Comparison of ENCODE assay signal across 8 cellular contexts in genomic region chr13:21458816-21459701, GRCh38. TPM values are rescaled to one million over a fixed set of nuclear protein-coding genes. Genes with fewer than 3 reads are reported as not detected.
DNase-seq lines count a peak whose midpoint lies in the region; ATAC-seq and TF ChIP-seq lines count a peak whose summit lies in the region.

Gene ZDHHC20, minus strand, starts transcription at chr13:21459303. Its CDS starts 132 bp downstream, at chr13:21459171.

- H3K4me3 ChIP-seq in Caco-2 (ENCODE audit: low read depth, low read length) = peak within 1 kb of the TSS; percentile 100
- H3K4me3 ChIP-seq in PC-3 (ENCODE audit: low read length) = peak within 1 kb of the TSS; percentile 99
- peak within 1 kb of the TSS; percentile 44 for H3K4me3 ChIP-seq in mucosa of stomach (ENCODE audit: low read length)

- H2AFZ ChIP-seq in PC-3 (ENCODE audit: low read length) = peak within 1 kb of the TSS; percentile 85

- peak within 1 kb of the TSS; percentile 94 for H3K27ac Mint-ChIP-seq in Caco-2 (ENCODE audit: unreplicated experiment)
- H3K27ac Mint-ChIP-seq in activated T-cell treated with anti-CD3 and anti-CD28 coated beads, Interleukin-2, amount 50 U/mL, for 24 hours = peak within 1 kb of the TSS; percentile 92

- no peaks in the 10 kb centered on the region for H3K9me3 Mint-ChIP-seq in Caco-2 (ENCODE audit: unreplicated experiment)
- peaks cover 3% of the 10 kb centered on the region for H3K9me3 Mint-ChIP-seq in activated T-cell treated with anti-CD3 and anti-CD28 coated beads, Interleukin-2, amount 50 U/mL, for 24 hours

- intact Hi-C loops in Caco-2 (cut with micrococcal nuclease; ENCODE audit: unreplicated experiment) = no loop called here
- intact Hi-C loops in PC-3 (cut with micrococcal nuclease) = loop anchor here (2.0 to 5.0 kb wide), 3 partner anchors 38 to 162 kb away; no protein-coding TSS in a partner anchor

- H3K4me1 Mint-ChIP-seq in Caco-2 (ENCODE audit: low read depth, unreplicated experiment) = no peaks in the 10 kb centered on the region
- H3K4me1 Mint-ChIP-seq in activated T-cell treated with anti-CD3 and anti-CD28 coated beads, Interleukin-2, amount 50 U/mL, for 24 hours (ENCODE audit: low read depth) = peaks cover 39% of the 10 kb centered on the region

- CTCF ChIA-PET in Caco-2 (lab: Charles Lee) (interaction anchor here (1.0 to 1.8 kb wide), 2 partner anchors 18 to 121 kb away, joined by 3 to 7 read pairs; no protein-coding TSS in a partner anchor), PC-3 (lab: Charles Lee) (no interaction called here)

- H3K4me1 ChIP-seq in Caco-2 (peaks cover 19% of the 10 kb centered on the region), PC-3 (ENCODE audit: insufficient read depth, low read length) (peaks cover 11% of the 10 kb centered on the region; the same call in 1 of the 2 replicates), mucosa of stomach (ENCODE audit: control insufficient read depth, insufficient read depth, low read length) (peaks cover 19% of the 10 kb centered on the region)

- no peaks in the 10 kb centered on the region for H3F3A ChIP-seq in PC-3 (ENCODE audit: low read length, unreplicated experiment)

- H3K36me3 Mint-ChIP-seq in Caco-2 (ENCODE audit: insufficient read depth, unreplicated experiment) = peaks cover 6% of the 10 kb centered on the region
- H3K36me3 Mint-ChIP-seq in activated T-cell treated with anti-CD3 and anti-CD28 coated beads, Interleukin-2, amount 50 U/mL, for 24 hours (ENCODE audit: low read depth) = peaks cover 23% of the 10 kb centered on the region

- H3K27me3 Mint-ChIP-seq in Caco-2 (ENCODE audit: insufficient read depth, unreplicated experiment) = no peaks in the 10 kb centered on the region
- H3K27me3 Mint-ChIP-seq in activated T-cell treated with anti-CD3 and anti-CD28 coated beads, Interleukin-2, amount 50 U/mL, for 24 hours = no peaks in the 10 kb centered on the region

- no peaks in the 10 kb centered on the region for H3K9me2 ChIP-seq in PC-3 (replicated peaks; ENCODE audit: low read length)

- POLR2A ChIA-PET in Caco-2 (lab: Charles Lee) (interaction anchor here (0.7 to 1.4 kb wide), 3 partner anchors 9 to 283 kb away, joined by 3 to 5 read pairs (median 3); partner anchors contain the start of genes MRPL57 and SKA3), PC-3 (lab: Charles Lee; ENCODE audit: unreplicated experiment) (interaction anchor here (0.6 to 0.9 kb wide), 2 partner anchors 70 to 161 kb away, joined by 8 to 10 read pairs; no protein-coding TSS in a partner anchor)

- peak; percentile 78 for TF ChIP-seq POLR2A in erythroblast (IDR thresholded peaks at IDR 0.05; ENCODE audit: low read length)

- H3K27me3 ChIP-seq in Caco-2 (replicated peaks; ENCODE audit: control insufficient read depth, insufficient read depth, low read length) (no peaks in the 10 kb centered on the region), PC-3 (ENCODE audit: low read length) (no peaks in the 10 kb centered on the region), mucosa of stomach (ENCODE audit: control insufficient read depth, insufficient read depth, low read length) (no peaks in the 10 kb centered on the region)

- TF ChIP-seq CTCF in Caco-2 (IDR thresholded peaks at IDR 0.05; ENCODE audit: insufficient read depth in 1 of 2, low read depth in 1 of 2, low read length in 1 of 2, severe bottlenecking in 1 of 2, unreplicated experiment in 1 of 2) = no peak
- TF ChIP-seq CTCF in PC-3 (conservative IDR thresholded peaks at IDR 0.05; ENCODE audit: low read depth, low read length) = no peak

- BruUV-seq in Caco-2 (replicated peaks; lab: Mats Ljungman, UMichigan) (no TSS peak), PC-3 (replicated peaks; lab: Mats Ljungman, UMichigan) (no TSS peak)

- peaks cover 17% of the 10 kb centered on the region; the same call in 1 of the 2 replicates for H4K20me1 ChIP-seq in PC-3 (ENCODE audit: low read length)

- H3K9ac ChIP-seq in PC-3 (ENCODE audit: low read length) (peak within 1 kb of the TSS; percentile 88), mucosa of stomach (ENCODE audit: low read length) (peak within 1 kb of the TSS; percentile 90)

- H3K9me3 ChIP-seq in Caco-2 = no peaks in the 10 kb centered on the region
- no peaks in the 10 kb centered on the region for H3K9me3 ChIP-seq in PC-3 (ENCODE audit: low read length)
- no peaks in the 10 kb centered on the region for H3K9me3 ChIP-seq in mucosa of stomach (ENCODE audit: control insufficient read depth, low read length)

- peaks cover 49% of the 10 kb centered on the region for H3K79me2 ChIP-seq in PC-3 (ENCODE audit: low read length)

- H3K4me3 Mint-ChIP-seq in Caco-2 (ENCODE audit: unreplicated experiment) = peak within 1 kb of the TSS; percentile 93
- peak within 1 kb of the TSS; percentile 93 for H3K4me3 Mint-ChIP-seq in activated T-cell treated with anti-CD3 and anti-CD28 coated beads, Interleukin-2, amount 50 U/mL, for 24 hours

- peak; percentile 89 to 96 for DNase-seq in Caco-2
- peak; percentile 52 for DNase-seq in HT1080 (ENCODE audit: low read depth)
- DNase-seq in PC-3 = peak; percentile 83
- DNase-seq in activated T-cell treated with anti-CD3 and anti-CD28 coated beads, Interleukin-2, amount 50 U/mL, for 24 hours = peak; percentile 97
- DNase-seq in erythroblast (lab: John Stamatoyannopoulos, UW) = peak; percentile 90 to 96
- peak; percentile 82 to 87 for DNase-seq in stimulated activated CD8-positive, alpha-beta memory T cell treated with anti-CD3 and anti-CD28 coated beads, Interleukin-7, amount 100 ng/mL, for 1 hour (ENCODE audit: low read depth in 2 of 2)

- peak within 1 kb of the TSS; percentile 52 for H3K27ac ChIP-seq in PC-3 (ENCODE audit: low read length)

- H3K36me3 ChIP-seq in Caco-2 (ENCODE audit: control insufficient read depth, insufficient read depth, low read length) = no peaks in the 10 kb centered on the region
- no peaks in the 10 kb centered on the region for H3K36me3 ChIP-seq in PC-3 (ENCODE audit: low read depth, low read length)
- no peaks in the 10 kb centered on the region for H3K36me3 ChIP-seq in mucosa of stomach (ENCODE audit: control insufficient read depth, insufficient read depth, low read length)

- peak within 1 kb of the TSS; percentile 95 for H3K4me2 ChIP-seq in PC-3 (ENCODE audit: low read length)

- ATAC-seq in GM19468 (IDR thresholded peaks at IDR 0.05; ENCODE audit: extremely low read depth, unreplicated experiment) = peak; percentile 85
- ATAC-seq in PC-3 = peak; percentile 83

RNA-seq across cellular contexts. Expression of gene ZDHHC20, which starts in this region (rescaled TPM):
- 84.5 and 87.9 TPM in 2 replicates for total RNA-seq in Caco-2 (2022)
- 47.0 and 48.3 TPM in 2 replicates for total RNA-seq in HT1080 (2014; rRNA removed; shearing (Covaris generic))
- 44.3 and 69.7 TPM in 2 replicates for polyA plus RNA-seq in HT1080 (2015; cell fraction: cytosol; rRNA removed)
- 25.5 and 35.8 TPM in 2 replicates for polyA plus RNA-seq in HT1080 (2015; cell fraction: nucleus; rRNA removed)
- 46.4 and 53.7 TPM in 2 replicates for total RNA-seq in PC-3 (2014; rRNA removed)

Comparison
In these comparisons a context has a peak if more than half of its experiments do, and no peak if none do; other contexts are left out.
1. Peak in every context shown above with its lines: DNase-seq, ATAC-seq, H3K4me3 ChIP-seq and H3K27ac ChIP-seq.
2. H3K4me3 ChIP-seq: peak in every context shown above with its lines; median percentile 100 in Caco-2; 99 in PC-3; 44 in mucosa of stomach.